Comparison of ENCODE assay signal across 9 cellular contexts in genomic region chr1:245512980-245513578, GRCh38.
DNase-seq lines count a peak whose midpoint lies in the region; ATAC-seq and TF ChIP-seq lines count a peak whose summit lies in the region.
"Had no signal": no experiment of that assay in that cellular context is flagged by ENCODE, and none has a peak within 500 bp of the region (broad histone marks: within the 10 kb centered on the region; RNA-seq: fewer than 3 reads in every experiment).

No MANE protein-coding gene starts in this region.

- H3K4me1 ChIP-seq in Loucy (ENCODE audit: insufficient read depth, low read length, poor library complexity, severe bottlenecking) (no peaks in the 10 kb centered on the region), adipocyte (ENCODE audit: control insufficient read depth, insufficient read depth, low read length) (peaks cover 5% of the 10 kb centered on the region), mesenchymal stem cell (ENCODE audit: control insufficient read depth, insufficient read depth, low read depth, low read length) (peaks cover 2% of the 10 kb centered on the region)

- H2BK15ac ChIP-seq in mesenchymal stem cell (ENCODE audit: low read depth, poor library complexity, severe bottlenecking) = no peak overlapping the region

- no peaks in the 10 kb centered on the region for H4K20me1 ChIP-seq in Loucy (ENCODE audit: insufficient read depth, low read length, poor library complexity, severe bottlenecking)

- DNase-seq in DMS153 treated with DMSO at 0.1 percent for 48 hours (lab: John Stamatoyannopoulos, UW; ENCODE audit: unreplicated experiment) = peak; percentile 22
- peak; percentile 27 for DNase-seq in adipocyte (ENCODE audit: low read depth)
- no peak for DNase-seq in mesenchymal stem cell
- DNase-seq in activated CD4-positive, alpha-beta T cell treated with anti-CD3 and anti-CD28 coated beads, Interleukin-2, amount 50 U/mL, for 1 hour = no peak
- no peak for DNase-seq in stimulated activated CD4-positive, alpha-beta T cell treated with anti-CD3 and anti-CD28 coated beads, Interleukin-15, amount 100 ng/mL, for 24 hours
- DNase-seq: stimulated activated naive CD4-positive, alpha-beta T cell treated with Interleukin-2 at 50 U/mL for 16 hours had no signal

- H3K9ac ChIP-seq in Loucy (ENCODE audit: low read depth, low read length, poor library complexity, severe bottlenecking) (no peak overlapping the region), adipocyte (ENCODE audit: low read length) (peak overlapping the region; percentile 24), mesenchymal stem cell (ENCODE audit: low read length) (peak overlapping the region; percentile 82)

- H3K27ac ChIP-seq in mesenchymal stem cell (ENCODE audit: low read length, poor library complexity, severe bottlenecking) = no peak overlapping the region

- H2BK5ac ChIP-seq in mesenchymal stem cell (ENCODE audit: low read depth, low read length, poor library complexity, severe bottlenecking) = no peak overlapping the region

- no peak overlapping the region for H4K8ac ChIP-seq in mesenchymal stem cell (ENCODE audit: low read length)

- H3K23ac ChIP-seq in mesenchymal stem cell (ENCODE audit: low read length in 2 of 2) = no peak overlapping the region

- no peaks in the 10 kb centered on the region for H3K36me3 ChIP-seq in Loucy (ENCODE audit: insufficient read depth, low read length)
- H3K36me3 ChIP-seq in adipocyte (ENCODE audit: control insufficient read depth, insufficient read depth, low read length, severe bottlenecking) = no peaks in the 10 kb centered on the region
- no peaks in the 10 kb centered on the region for H3K36me3 ChIP-seq in mesenchymal stem cell (ENCODE audit: control insufficient read depth in 1 of 2, insufficient read depth in 2 of 2, low read depth in 1 of 2, low read length in 2 of 2)

- H3K14ac ChIP-seq in mesenchymal stem cell (ENCODE audit: low read length in 2 of 2) = no peak overlapping the region

- no peak overlapping the region for H3K18ac ChIP-seq in mesenchymal stem cell (ENCODE audit: low read depth in 1 of 2, low read length in 2 of 2)

- H3K9me2 ChIP-seq in Loucy (replicated peaks; ENCODE audit: low read depth, low read length) = no peaks in the 10 kb centered on the region

- H3K9me3 ChIP-seq in Loucy (ENCODE audit: insufficient read depth, low read depth, low read length) (no peaks in the 10 kb centered on the region), adipocyte (ENCODE audit: control insufficient read depth, low read length) (no peaks in the 10 kb centered on the region), mesenchymal stem cell (ENCODE audit: control insufficient read depth, low read length) (no peaks in the 10 kb centered on the region)

- H2AK5ac ChIP-seq in mesenchymal stem cell (ENCODE audit: low read length, severe bottlenecking) = no peak overlapping the region

- H3K4me2 ChIP-seq in Loucy (ENCODE audit: low read depth, low read length, poor library complexity, severe bottlenecking) = no peak overlapping the region
- H3K4me2 ChIP-seq in mesenchymal stem cell (ENCODE audit: low read length, poor library complexity, severe bottlenecking) = no peak overlapping the region

- H3K79me2 ChIP-seq in Loucy (ENCODE audit: insufficient read depth, low read length) = no peaks in the 10 kb centered on the region

- H3K27me3 ChIP-seq in Loucy (ENCODE audit: insufficient read depth, low read length, poor library complexity, severe bottlenecking) (no peaks in the 10 kb centered on the region), adipocyte (replicated peaks; ENCODE audit: control insufficient read depth, insufficient read depth, low read length) (peaks cover 11% of the 10 kb centered on the region), mesenchymal stem cell (ENCODE audit: control insufficient read depth in 1 of 2, insufficient read depth in 1 of 2, low read length in 2 of 2) (peaks cover 12 to 35% of the 10 kb centered on the region in 2 experiments)

- H3K4ac ChIP-seq in mesenchymal stem cell (ENCODE audit: low read depth in 1 of 2, low read length in 2 of 2) = no peak overlapping the region

- WGBS in mesenchymal stem cell = 83% methylated on average over 11 of the region's 11 CpGs

- H2AFZ ChIP-seq in Loucy (ENCODE audit: low read length) (no peak overlapping the region), mesenchymal stem cell (ENCODE audit: low read depth, low read length) (no peak overlapping the region)

- no peak overlapping the region for H2BK120ac ChIP-seq in mesenchymal stem cell (ENCODE audit: low read depth, low read length)

- H3K4me3 ChIP-seq in Loucy (ENCODE audit: low read length, poor library complexity, severe bottlenecking) (no peak overlapping the region), adipocyte (ENCODE audit: low read length) (peak overlapping the region; percentile 69), mesenchymal stem cell (ENCODE audit: insufficient read depth in 1 of 2, low read depth in 1 of 2, low read length in 2 of 2) (peak overlapping the region in 1 of 2 experiments; percentile 74)

- ATAC-seq in GM21723 (IDR thresholded peaks at IDR 0.05; ENCODE audit: unreplicated experiment) (no peak), HG02571 (IDR thresholded peaks at IDR 0.05; ENCODE audit: unreplicated experiment) (no peak)

- H2BK12ac ChIP-seq in mesenchymal stem cell (ENCODE audit: low read length in 2 of 2) = no peak overlapping the region

- no peak overlapping the region for H4K91ac ChIP-seq in mesenchymal stem cell (ENCODE audit: low read length)

- peak; percentile 37 for TF ChIP-seq CTCF in Loucy (conservative IDR thresholded peaks at IDR 0.05; ENCODE audit: low read length)

- no peaks in the 10 kb centered on the region for H3K79me1 ChIP-seq in mesenchymal stem cell (replicated peaks; ENCODE audit: low read length, poor library complexity, severe bottlenecking)

- no peaks in the 10 kb centered on the region for H3F3A ChIP-seq in Loucy (ENCODE audit: low read depth)

Comparison
In these comparisons a context has a peak if more than half of its experiments do, and no peak if none do; other contexts are left out.
1. DNase-seq: peak in DMS153 treated with DMSO at 0.1 percent for 48 hours (single experiment) and adipocyte (single experiment); none in mesenchymal stem cell (single experiment), activated CD4-positive, alpha-beta T cell treated with anti-CD3 and anti-CD28 coated beads, Interleukin-2, amount 50 U/mL, for 1 hour (single experiment) and stimulated activated CD4-positive, alpha-beta T cell treated with anti-CD3 and anti-CD28 coated beads, Interleukin-15, amount 100 ng/mL, for 24 hours (single experiment).